15 cellular contexts compared by ENCODE assay signal in the genomic region with DNA sequence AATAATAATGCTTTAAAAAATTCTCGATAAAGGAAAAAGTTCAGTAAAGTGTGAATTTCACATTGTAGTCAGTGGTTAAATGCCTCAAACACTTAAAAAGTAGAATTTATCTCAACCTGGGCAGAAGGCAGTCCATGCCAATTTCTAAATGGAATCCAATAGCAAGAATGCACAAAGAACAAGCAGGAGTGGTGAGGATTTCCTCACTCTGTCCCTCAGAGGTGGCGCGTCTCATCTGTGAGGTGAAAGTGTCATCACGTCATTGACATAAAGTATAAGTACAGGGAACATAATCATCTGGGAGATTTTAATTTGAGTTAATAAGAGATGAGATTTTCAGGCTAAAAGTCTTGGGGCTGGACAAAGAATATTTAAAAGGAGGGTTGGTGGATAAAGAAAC.
"Had no signal": no experiment of that assay in that cellular context is flagged by ENCODE, and none has a peak within 500 bp of the region (broad histone marks: within the 10 kb centered on the region; RNA-seq: fewer than 3 reads in every experiment).

No MANE protein-coding gene starts in this region.

- H3K9me3 Mint-ChIP-seq: brain had no signal

- H3K27ac Mint-ChIP-seq: brain had no signal

- H3K36me3 Mint-ChIP-seq: brain had no signal

- H3K4me3 ChIP-seq: SJCRH30, thyroid gland, vagina had no signal

- H3K27ac ChIP-seq: parathyroid adenoma, SJCRH30, thyroid gland, vagina, VCaP had no signal

- ATAC-seq: esophagus mucosa had no signal

- H3K4me3 Mint-ChIP-seq: brain had no signal

- DNase-seq: activated CD4-positive, alpha-beta T cell treated with anti-CD3 and anti-CD28 coated beads for 48 hours; activated CD8-positive, alpha-beta memory T cell treated with anti-CD3 and anti-CD28 coated beads, Interleukin-2, amount 50 U/mL, for 4 hours; activated effector memory CD4-positive, alpha-beta T cell treated with Interleukin-2 at 50 U/mL for 16 hours; amniotic stem cell; hippocampal formation; kidney glomerular epithelial cell; SJCRH30; stimulated activated CD4-positive, alpha-beta T cell treated with anti-CD3 and anti-CD28 coated beads, Interleukin-2, amount 100 ng/mL, for 48 hours; SW 1271; thyroid gland had no signal
